In genomic region chr11:95926714-95927113, GRCh38 we compare ENCODE assay signal across 16 cellular contexts. TPM values are rescaled to one million over a fixed set of nuclear protein-coding genes. Genes with fewer than 3 reads are reported as not detected.
DNase-seq lines count a peak whose midpoint lies in the region; ATAC-seq and TF ChIP-seq lines count a peak whose summit lies in the region.
"Had no signal": no experiment of that assay in that cellular context is flagged by ENCODE, and none has a peak within 500 bp of the region (broad histone marks: within the 10 kb centered on the region; RNA-seq: fewer than 3 reads in every experiment).

No MANE protein-coding gene starts in this region.

- no peak for TF ChIP-seq CTCF in Panc1 (IDR thresholded peaks at IDR 0.05)

- CTCF ChIA-PET in Panc1 (lab: Charles Lee): interaction anchor here (0.7 kb wide), 1 partner anchor 47 kb away, joined by 3 read pairs; no protein-coding TSS in a partner anchor

- intact Hi-C loops in Panc1 (cut with micrococcal nuclease; ENCODE audit: unreplicated experiment): loop anchor here (10.0 kb wide), 1 partner anchor 418 kb away; the partner anchor contains the start of gene MAML2

- peak; percentile 59 for ATAC-seq in Panc1
- ATAC-seq in activated naive CD8-positive, alpha-beta T cell treated with anti-CD3 and anti-CD28 coated beads, Interleukin-2, amount 50 U/mL, for 24 hours: no peak
- ATAC-seq: GM23338 had no signal

- H3K4me1 Mint-ChIP-seq in activated naive CD8-positive, alpha-beta T cell treated with anti-CD3 and anti-CD28 coated beads, Interleukin-2, amount 50 U/mL, for 24 hours: peaks cover 30% of the 10 kb centered on the region

- H3K36me3 Mint-ChIP-seq in activated naive CD8-positive, alpha-beta T cell treated with anti-CD3 and anti-CD28 coated beads, Interleukin-2, amount 50 U/mL, for 24 hours (ENCODE audit: low read depth): peaks cover 5% of the 10 kb centered on the region

- DNase-seq in H4 (ENCODE audit: low spot score) (peak; percentile 21), Panc1 (ENCODE audit: low read depth, low spot score) (no peak), fibroblast of gingiva (ENCODE audit: low read depth) (peak; percentile 20), DMS79 (lab: John Stamatoyannopoulos, UW) (no peak), NCI-H1436 treated with DMSO at 0.1 percent for 48 hours (lab: John Stamatoyannopoulos, UW) (no peak)
- no peak for DNase-seq in activated naive CD8-positive, alpha-beta T cell treated with anti-CD3 and anti-CD28 coated beads, Interleukin-2, amount 50 U/mL, for 24 hours
- DNase-seq: CD4-positive, alpha-beta T cell; CD8-positive, alpha-beta memory T cell; DMS 273 treated with DMSO at 0.1 percent for 48 hours; DMS79 treated with DMSO at 0.1 percent for 48 hours; GF-D8 had no signal

- H3K36me3 ChIP-seq in Panc1 (ENCODE audit: control insufficient read depth, insufficient read depth, low read length): no peaks in the 10 kb centered on the region; the same call in 1 of the 2 replicates
- H3K36me3 ChIP-seq: BLaER1, HAP-1 had no signal

- peaks cover 10% of the 10 kb centered on the region for H3K9me3 Mint-ChIP-seq in activated naive CD8-positive, alpha-beta T cell treated with anti-CD3 and anti-CD28 coated beads, Interleukin-2, amount 50 U/mL, for 24 hours

- H3K27ac Mint-ChIP-seq in activated naive CD8-positive, alpha-beta T cell treated with anti-CD3 and anti-CD28 coated beads, Interleukin-2, amount 50 U/mL, for 24 hours: no peak overlapping the region
- H3K27ac Mint-ChIP-seq: B cell; CD4-positive, alpha-beta T cell; CD8-positive, alpha-beta memory T cell had no signal

- no TSS peak for BruUV-seq in Panc1 (replicated peaks; lab: Mats Ljungman, UMichigan)

- no peak overlapping the region for H3K4me3 ChIP-seq in Panc1 (ENCODE audit: low read depth in 2 of 2, low read length in 2 of 2)
- H3K4me3 ChIP-seq: BLaER1, GM23338, HAP-1 had no signal

- H3K27me3 ChIP-seq in Panc1 (ENCODE audit: control insufficient read depth, insufficient read depth, low read length): no peaks in the 10 kb centered on the region
- H3K27me3 ChIP-seq: BLaER1 had no signal

- in situ Hi-C loops in Panc1 (cut with HindIII; ENCODE audit: low pct_unique_long_range_greater_than_20kb, low sequenced_read_pairs): no loop called here

- peaks cover 10% of the 10 kb centered on the region for H3K27me3 Mint-ChIP-seq in activated naive CD8-positive, alpha-beta T cell treated with anti-CD3 and anti-CD28 coated beads, Interleukin-2, amount 50 U/mL, for 24 hours

- H3K27ac ChIP-seq in Panc1 (ENCODE audit: low read length): no peak overlapping the region
- H3K27ac ChIP-seq: BLaER1, C4-2B had no signal

- H3K4me1 ChIP-seq in Panc1 (ENCODE audit: control insufficient read depth, insufficient read depth, low read length): peaks cover 29% of the 10 kb centered on the region

- H3K4me3 Mint-ChIP-seq in activated naive CD8-positive, alpha-beta T cell treated with anti-CD3 and anti-CD28 coated beads, Interleukin-2, amount 50 U/mL, for 24 hours: no peak overlapping the region
- H3K4me3 Mint-ChIP-seq: B cell; CD4-positive, alpha-beta T cell; GM23338 had no signal

- POLR2A ChIA-PET in Panc1 (lab: Charles Lee): no interaction called here

- peaks cover 2% of the 10 kb centered on the region; the same call in 1 of the 2 replicates for H3K9me3 ChIP-seq in Panc1 (ENCODE audit: control insufficient read depth, insufficient read depth, low read depth, low read length)
- H3K9me3 ChIP-seq: HAP-1 had no signal

RNA-seq across cellular contexts. Expression of gene MTMR2, which starts 2.8 kb away (rescaled TPM):
- 28.9 and 30.3 TPM in 2 replicates for total RNA-seq in H4 (2014; rRNA removed; shearing (Covaris generic))
- total RNA-seq in Panc1 (2021; ENCODE audit: unreplicated experiment): 44.8 TPM
- polyA plus RNA-seq in Panc1 (2012; ENCODE audit: insufficient read length): 23.7 TPM

Comparison
In these comparisons a context has a peak if more than half of its experiments do, and no peak if none do; other contexts are left out.
1. DNase-seq: peak in H4 (single experiment) and fibroblast of gingiva (single experiment); none in Panc1 (single experiment), DMS79 (single experiment), activated naive CD8-positive, alpha-beta T cell treated with anti-CD3 and anti-CD28 coated beads, Interleukin-2, amount 50 U/mL, for 24 hours (single experiment) and NCI-H1436 treated with DMSO at 0.1 percent for 48 hours (single experiment).